In genomic region chr6:98601697-98602096, GRCh38 we compare ENCODE assay signal across 19 cellular contexts.
"Had no signal": no experiment of that assay in that cellular context is flagged by ENCODE, and none has a peak within 500 bp of the region (broad histone marks: within the 10 kb centered on the region; RNA-seq: fewer than 3 reads in every experiment).

No MANE protein-coding gene starts in this region.

- ATAC-seq: right cardiac atrium had no signal

- DNase-seq: colonic mucosa; dermis blood vessel endothelial cell; effector CD8-positive, alpha-beta T cell; foreskin melanocyte; head of caudate nucleus; mesenchymal stem cell; midbrain; nucleus accumbens; ovary; right cardiac atrium; small intestine; stimulated activated CD4-positive, alpha-beta T cell treated with anti-CD3 and anti-CD28 coated beads, Interleukin-12 subunit alpha, Interleukin-12 subunit beta, amount 100 ng/mL, for 4 hours; stimulated activated naive CD4-positive, alpha-beta T cell; thyroid gland; uterus had no signal

- H3K27ac ChIP-seq: colonic mucosa, hepatocyte, ovary, suprapubic skin, thyroid gland, uterus had no signal

- H3K4me3 Mint-ChIP-seq: nephron, type B pancreatic cell had no signal

- H3K36me3 Mint-ChIP-seq: type B pancreatic cell had no signal

- H3K27me3 ChIP-seq: colonic mucosa, hepatocyte, ovary, suprapubic skin, thyroid gland, uterus had no signal

- H3K4me1 Mint-ChIP-seq: nephron had no signal

- H2AFZ ChIP-seq: hepatocyte had no signal

- H3K79me2 ChIP-seq: hepatocyte had no signal

- H3K27ac Mint-ChIP-seq: nephron, type B pancreatic cell had no signal

- H3K4me2 ChIP-seq: hepatocyte had no signal

- H3K9me3 Mint-ChIP-seq: nephron, type B pancreatic cell had no signal

- H3K9me3 ChIP-seq: colonic mucosa, ovary, suprapubic skin, thyroid gland, uterus had no signal

- H3K4me3 ChIP-seq: colonic mucosa, hepatocyte, ovary, suprapubic skin, thyroid gland, uterus had no signal

- H3K4me1 ChIP-seq: colonic mucosa, suprapubic skin, thyroid gland, uterus had no signal

- H3K36me3 ChIP-seq: colonic mucosa, ovary, suprapubic skin, thyroid gland, uterus had no signal

- FAIRE-seq: small intestine had no signal
